In the genomic region with DNA sequence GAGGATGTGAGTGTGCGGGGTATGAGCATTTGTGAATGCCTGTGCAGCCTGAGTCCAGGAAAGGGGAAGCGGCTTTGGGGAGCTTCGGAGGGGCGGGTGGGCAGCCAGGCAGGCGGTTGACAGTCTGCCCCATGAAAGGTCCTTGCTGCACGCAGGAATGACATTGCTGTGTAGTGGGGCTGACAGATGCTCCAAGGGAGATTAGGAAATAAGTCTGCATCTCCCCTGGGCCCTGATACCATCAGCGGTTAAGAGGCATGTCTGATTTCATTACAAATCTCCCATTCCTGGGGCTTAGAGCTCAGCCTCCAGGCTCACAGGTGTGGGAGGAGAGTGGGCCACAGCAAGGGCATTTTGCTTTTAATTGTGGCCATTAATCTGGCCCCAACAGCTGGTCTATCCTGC, we compare ENCODE assay signal across 2 cellular contexts.
TF ChIP-seq lines count a peak whose summit lies in the region.

No MANE protein-coding gene starts in this region.

TF ChIP-seq in HEK293, 187 proteins besides CTCF, POLR2A, EP300 and RAD21:
- TF ChIP-seq, protein P1, sequence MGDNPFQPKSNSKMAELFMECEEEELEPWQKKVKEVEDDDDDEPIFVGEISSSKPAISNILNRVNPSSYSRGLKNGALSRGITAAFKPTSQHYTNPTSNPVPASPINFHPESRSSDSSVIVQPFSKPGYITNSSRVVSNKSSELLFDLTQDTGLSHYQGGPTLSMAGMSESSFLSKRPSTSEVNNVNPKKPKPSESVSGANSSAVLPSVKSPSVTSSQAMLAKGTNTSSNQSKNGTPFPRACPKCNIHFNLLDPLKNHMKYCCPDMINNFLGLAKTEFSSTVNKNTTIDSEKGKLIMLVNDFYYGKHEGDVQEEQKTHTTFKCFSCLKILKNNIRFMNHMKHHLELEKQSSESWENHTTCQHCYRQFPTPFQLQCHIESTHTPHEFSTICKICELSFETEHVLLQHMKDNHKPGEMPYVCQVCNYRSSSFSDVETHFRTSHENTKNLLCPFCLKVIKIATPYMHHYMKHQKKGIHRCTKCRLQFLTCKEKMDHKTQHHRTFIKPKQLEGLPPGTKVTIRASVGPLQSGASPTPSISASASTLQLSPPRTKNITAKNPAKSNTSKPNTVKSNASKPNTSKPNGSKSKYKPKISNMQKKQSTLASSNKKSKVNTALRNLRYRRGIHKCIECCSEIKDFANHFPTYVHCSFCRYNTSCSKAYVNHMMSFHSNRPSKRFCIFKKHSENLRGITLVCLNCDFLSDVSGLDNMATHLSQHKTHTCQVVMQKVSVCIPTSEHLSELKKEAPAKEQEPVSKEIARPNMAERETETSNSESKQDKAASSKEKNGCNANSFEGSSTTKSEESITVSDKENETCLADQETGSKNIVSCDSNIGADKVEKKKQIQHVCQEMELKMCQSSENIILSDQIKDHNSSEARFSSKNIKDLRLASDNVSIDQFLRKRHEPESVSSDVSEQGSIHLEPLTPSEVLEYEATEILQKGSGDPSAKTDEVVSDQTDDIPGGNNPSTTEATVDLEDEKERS (tag by site-specific recombination; IDR thresholded peaks at IDR 0.05) = no peak
- peak; percentile 78 for TF ChIP-seq ZFHX2 (tag by site-specific recombination; conservative IDR thresholded peaks at IDR 0.05)
- TF ChIP-seq ZSCAN30 (tag by site-specific recombination; IDR thresholded peaks at IDR 0.05) = no peak
- no peak for TF ChIP-seq ZFP3 (tag by site-specific recombination; IDR thresholded peaks at IDR 0.05; ENCODE audit: low read depth)
- TF ChIP-seq EGR2 (tag by site-specific recombination; IDR thresholded peaks at IDR 0.05; ENCODE audit: low read depth) = peak; percentile 73; the same call in 1 of the 2 replicates
- TF ChIP-seq GFI1B (tag by site-specific recombination; IDR thresholded peaks at IDR 0.05) = no peak
- no peak for TF ChIP-seq ZNF76 (tag by site-specific recombination; IDR thresholded peaks at IDR 0.05; ENCODE audit: borderline replicate concordance, low read depth)
- TF ChIP-seq ZNF214 (tag by site-specific recombination; IDR thresholded peaks at IDR 0.05; ENCODE audit: borderline replicate concordance) = no peak

TF ChIP-seq in K562, 482 proteins besides CTCF, POLR2A, EP300 and RAD21 (continued from another document):
- 0 out of 2 replicates have a peak, but pooled peaks have one; percentile 9 for TF ChIP-seq BHLHE40 (IDR thresholded peaks at IDR 0.05; ENCODE audit: low read length)
- TF ChIP-seq ZNF408 (CRISPR knock-in tag; IDR thresholded peaks at IDR 0.05; ENCODE audit: low read depth) = no peak
- no peak for TF ChIP-seq DACH1 (IDR thresholded peaks at IDR 0.05; ENCODE audit: partially characterized antibody)
- TF ChIP-seq TAL1 (IDR thresholded peaks at IDR 0.05) = peak; percentile 10; the same call in 1 of the 2 replicates
- TF ChIP-seq ZNF143 (CRISPR knock-in tag; IDR thresholded peaks at IDR 0.05) = no peak
- peak; percentile 32; the same call in 1 of the 2 replicates for TF ChIP-seq CBFA2T3 (IDR thresholded peaks at IDR 0.05)
- TF ChIP-seq, protein P2, sequence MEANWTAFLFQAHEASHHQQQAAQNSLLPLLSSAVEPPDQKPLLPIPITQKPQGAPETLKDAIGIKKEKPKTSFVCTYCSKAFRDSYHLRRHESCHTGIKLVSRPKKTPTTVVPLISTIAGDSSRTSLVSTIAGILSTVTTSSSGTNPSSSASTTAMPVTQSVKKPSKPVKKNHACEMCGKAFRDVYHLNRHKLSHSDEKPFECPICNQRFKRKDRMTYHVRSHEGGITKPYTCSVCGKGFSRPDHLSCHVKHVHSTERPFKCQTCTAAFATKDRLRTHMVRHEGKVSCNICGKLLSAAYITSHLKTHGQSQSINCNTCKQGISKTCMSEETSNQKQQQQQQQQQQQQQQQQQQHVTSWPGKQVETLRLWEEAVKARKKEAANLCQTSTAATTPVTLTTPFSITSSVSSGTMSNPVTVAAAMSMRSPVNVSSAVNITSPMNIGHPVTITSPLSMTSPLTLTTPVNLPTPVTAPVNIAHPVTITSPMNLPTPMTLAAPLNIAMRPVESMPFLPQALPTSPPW (CRISPR knock-in tag; IDR thresholded peaks at IDR 0.05) = peak; percentile 28; the same call in 1 of the 2 replicates
- TF ChIP-seq KLF1 (tag; IDR thresholded peaks at IDR 0.05) = no peak
- TF ChIP-seq, protein P3, sequence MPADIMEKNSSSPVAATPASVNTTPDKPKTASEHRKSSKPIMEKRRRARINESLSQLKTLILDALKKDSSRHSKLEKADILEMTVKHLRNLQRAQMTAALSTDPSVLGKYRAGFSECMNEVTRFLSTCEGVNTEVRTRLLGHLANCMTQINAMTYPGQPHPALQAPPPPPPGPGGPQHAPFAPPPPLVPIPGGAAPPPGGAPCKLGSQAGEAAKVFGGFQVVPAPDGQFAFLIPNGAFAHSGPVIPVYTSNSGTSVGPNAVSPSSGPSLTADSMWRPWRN (IDR thresholded peaks at IDR 0.05; ENCODE audit: low read depth) = 0 out of 2 replicates have a peak, but pooled peaks have one; percentile 13
- peak; percentile 52; the same call in 1 of the 2 replicates for TF ChIP-seq TEAD4 (IDR thresholded peaks at IDR 0.05; ENCODE audit: low read length)
- no peak for TF ChIP-seq TEAD4 (CRISPR knock-in tag; IDR thresholded peaks at IDR 0.05; ENCODE audit: borderline replicate concordance)
- peak; percentile 95 for TF ChIP-seq SPI1 (IDR thresholded peaks at IDR 0.05; ENCODE audit: borderline replicate concordance, low read depth, low read length)
- no peak for TF ChIP-seq SIN3A (IDR thresholded peaks at IDR 0.05; ENCODE audit: borderline replicate concordance in 2 of 2, control insufficient read depth in 1 of 2, low read depth in 2 of 2, low read length in 2 of 2)
- TF ChIP-seq, protein P4, sequence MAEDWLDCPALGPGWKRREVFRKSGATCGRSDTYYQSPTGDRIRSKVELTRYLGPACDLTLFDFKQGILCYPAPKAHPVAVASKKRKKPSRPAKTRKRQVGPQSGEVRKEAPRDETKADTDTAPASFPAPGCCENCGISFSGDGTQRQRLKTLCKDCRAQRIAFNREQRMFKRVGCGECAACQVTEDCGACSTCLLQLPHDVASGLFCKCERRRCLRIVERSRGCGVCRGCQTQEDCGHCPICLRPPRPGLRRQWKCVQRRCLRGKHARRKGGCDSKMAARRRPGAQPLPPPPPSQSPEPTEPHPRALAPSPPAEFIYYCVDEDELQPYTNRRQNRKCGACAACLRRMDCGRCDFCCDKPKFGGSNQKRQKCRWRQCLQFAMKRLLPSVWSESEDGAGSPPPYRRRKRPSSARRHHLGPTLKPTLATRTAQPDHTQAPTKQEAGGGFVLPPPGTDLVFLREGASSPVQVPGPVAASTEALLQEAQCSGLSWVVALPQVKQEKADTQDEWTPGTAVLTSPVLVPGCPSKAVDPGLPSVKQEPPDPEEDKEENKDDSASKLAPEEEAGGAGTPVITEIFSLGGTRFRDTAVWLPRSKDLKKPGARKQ (CRISPR knock-in tag; IDR thresholded peaks at IDR 0.05) = no peak
- TF ChIP-seq CTBP1 (IDR thresholded peaks at IDR 0.05; ENCODE audit: borderline replicate concordance) = peak; percentile 24; the same call in 1 of the 2 replicates
- TF ChIP-seq TRIM28 (IDR thresholded peaks at IDR 0.05) = no peak
- 0 out of 2 replicates have a peak, but pooled peaks have one; percentile 11 for TF ChIP-seq KLF16 (IDR thresholded peaks at IDR 0.05)
